Comparison of ENCODE assay signal across 21 cellular contexts in the genomic region with DNA sequence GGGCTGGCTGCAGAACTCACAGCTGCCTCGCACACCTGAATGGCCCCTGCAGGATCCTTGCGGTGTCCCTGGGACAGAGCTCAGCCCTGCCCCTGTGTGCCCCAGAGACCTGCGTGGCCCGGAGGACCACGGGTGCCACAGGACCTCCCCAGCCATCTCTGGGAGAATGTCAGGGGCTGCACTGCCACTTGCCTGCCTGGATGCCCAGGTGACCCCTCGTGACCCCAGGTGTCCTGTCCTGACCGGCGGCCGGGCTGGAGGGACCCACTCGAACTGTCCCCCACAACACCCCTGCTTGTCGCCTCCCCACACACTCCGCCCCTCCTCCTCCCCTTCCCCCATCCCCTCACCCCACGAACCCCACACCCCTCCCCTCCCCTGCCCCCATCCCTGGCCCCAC. TPM values are rescaled to one million over a fixed set of nuclear protein-coding genes. Genes with fewer than 3 reads are reported as not detected.
"Had no signal": no experiment of that assay in that cellular context is flagged by ENCODE, and none has a peak within 500 bp of the region (broad histone marks: within the 10 kb centered on the region; RNA-seq: fewer than 3 reads in every experiment).

No MANE protein-coding gene starts in this region.

RNA-seq across cellular contexts. Expression of a gene that starts 1.9 kb away (rescaled TPM):
- total RNA-seq: activated naive CD4-positive, alpha-beta T cell treated with anti-CD3 and anti-CD28 coated beads for 36 hours; activated naive CD4-positive, alpha-beta T cell treated with anti-CD3 and anti-CD28 coated beads, Interleukin-2, amount 50 U/mL, for 72 hours; activated naive CD8-positive, alpha-beta T cell treated with anti-CD3 and anti-CD28 coated beads for 36 hours; activated naive CD8-positive, alpha-beta T cell treated with anti-CD3 and anti-CD28 coated beads, Interleukin-2, amount 10 ng/mL, durations not matched to agents 7 days and 5 days; activated T-cell treated with anti-CD3 and anti-CD28 coated beads, Interleukin-2, amount 50 U/mL, for 4 hours; activated T-cell treated with anti-CD3 and anti-CD28 coated beads, Interleukin-2, amount 50 U/mL, for 72 hours; activated T-helper 1 cell treated with anti-CD3 and anti-CD28 coated beads, Interleukin-12 subunit alpha, Interleukin-12 subunit beta, Interleukin-2, Interleukin-4 antibody, amounts not matched to agents 30 ng/mL and 10 ng/mL and 1 ng/mL, durations not matched to agents 14 hours and 24 hours and 36 hours; activated T-helper 17 cell treated with anti-CD3 and anti-CD28 coated beads, Interleukin-2, amount 50 U/mL, for 72 hours; activated T-helper 2 cell treated with anti-CD3 and anti-CD28 coated beads, Interferon-gamma antibody, Interleukin-2, Interleukin-4, amounts not matched to agents 10 μg/mL and 5 μg/mL and 100 μg/mL, durations not matched to agents 14 hours and 24 hours and 36 hours; adrenal gland; aorta; ascending aorta; astrocyte; body of pancreas; breast epithelium; bronchial epithelial cell; cardiac muscle cell; cardiac septum; cerebellum; chondrocyte had no signal
- polyA plus RNA-seq: adipose tissue, adrenal gland, aorta, cardiac muscle cell had no signal
